26 cellular contexts compared by ENCODE assay signal in the genomic region with DNA sequence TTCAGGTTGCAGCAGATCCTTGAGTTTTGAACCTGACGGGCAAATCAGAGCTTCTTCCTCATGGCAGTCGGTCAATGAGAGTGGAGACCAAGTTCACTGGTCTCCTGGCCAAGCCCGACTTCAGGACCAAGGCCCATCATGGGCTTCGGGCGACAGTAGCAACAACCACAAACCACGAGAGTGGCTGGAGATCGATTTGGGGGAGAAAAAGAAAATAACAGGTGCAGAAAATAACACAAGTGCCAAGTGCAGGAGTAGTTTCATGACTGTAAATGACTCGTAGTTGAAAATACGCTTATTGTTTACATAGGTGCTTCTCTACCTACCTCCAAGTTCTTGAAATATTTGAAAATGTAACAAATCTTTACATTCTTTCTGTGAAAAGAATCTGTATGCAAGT.
"Had no signal": no experiment of that assay in that cellular context is flagged by ENCODE, and none has a peak within 500 bp of the region (broad histone marks: within the 10 kb centered on the region; RNA-seq: fewer than 3 reads in every experiment).

No MANE protein-coding gene starts in this region.

- DNase-seq: activated CD4-positive, alpha-beta T cell treated with anti-CD3 and anti-CD28 coated beads for 1 hour; activated CD4-positive, alpha-beta T cell treated with anti-CD3 and anti-CD28 coated beads, Interleukin-2, amount 10 ng/mL, durations not matched to agents 24 days and 14 days; activated CD4-positive, alpha-beta T cell treated with anti-CD3 and anti-CD28 coated beads, Interleukin-2, amount 50 U/mL, for 4 hours; activated CD4-positive, CD25-positive, alpha-beta regulatory T cell; activated CD8-positive, alpha-beta T cell treated with anti-CD3 and anti-CD28 coated beads for 36 hours; activated naive CD4-positive, alpha-beta T cell treated with anti-CD3 and anti-CD28 coated beads, Interleukin-2, amount 10 ng/mL, durations not matched to agents 7 days and 5 days; activated naive CD8-positive, alpha-beta T cell treated with anti-CD3 and anti-CD28 coated beads, Interleukin-2, amount 50 U/mL, for 24 hours; activated T-cell treated with anti-CD3 and anti-CD28 coated beads, Interleukin-2, amount 50 U/mL, for 24 hours; anterior cingulate cortex; central memory CD4-positive, alpha-beta T cell; Kasumi-1; NCI-H1048; NCI-H1105 treated with DMSO at 0.1 percent for 48 hours; NCI-H1436; NCI-H1694; NCI-H1930; NCI-H2081 treated with DMSO at 0.1 percent for 48 hours; NCI-H226; NCI-H446 treated with DMSO at 0.1 percent for 48 hours; NCI-H524; NCI-H69; NCI-H82; Right ventricle myocardium superior; T1000; WERI-Rb-1 had no signal

- H3K27ac ChIP-seq: RWPE1, WERI-Rb-1 had no signal

- ATAC-seq: activated CD8-positive, alpha-beta T cell treated with anti-CD3 and anti-CD28 coated beads for 36 hours; activated naive CD8-positive, alpha-beta T cell treated with anti-CD3 and anti-CD28 coated beads, Interleukin-2, amount 50 U/mL, for 24 hours had no signal

- H3K36me3 ChIP-seq: WERI-Rb-1 had no signal
